Comparison of ENCODE assay signal across 1 cellular context in the genomic region with DNA sequence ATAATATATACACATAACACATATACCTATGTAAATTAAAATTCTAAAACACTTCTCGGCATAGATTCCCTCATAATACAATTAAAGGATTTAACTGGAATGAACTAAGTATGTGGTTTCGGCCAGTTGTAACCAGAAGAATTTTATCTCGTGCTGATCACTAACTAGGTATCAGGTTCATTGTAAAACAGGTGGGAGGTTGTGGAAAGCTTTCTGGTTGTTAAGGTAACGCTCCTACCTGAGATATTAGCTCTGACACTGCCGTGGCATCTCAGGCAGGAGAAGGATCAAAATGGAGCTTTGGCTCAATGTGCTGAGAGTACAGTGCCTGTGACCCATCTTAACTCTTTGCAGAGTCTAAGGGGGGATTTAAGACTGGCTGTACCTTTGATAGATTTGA.
TF ChIP-seq lines count a peak whose summit lies in the region.

No MANE protein-coding gene starts in this region.

TF ChIP-seq in GM23338, 12 proteins besides CTCF, POLR2A, EP300 and RAD21 (continued from another document):
- TF ChIP-seq REST (IDR thresholded peaks at IDR 0.05; ENCODE audit: unreplicated experiment) (no peak), EZH2phosphoT487 (IDR thresholded peaks at IDR 0.05; ENCODE audit: unreplicated experiment) (no peak), STAT1 (IDR thresholded peaks at IDR 0.05; ENCODE audit: unreplicated experiment) (no peak), ZNF462 (CRISPR knock-in tag; IDR thresholded peaks at IDR 0.05) (no peak), EZH2 (IDR thresholded peaks at IDR 0.05; ENCODE audit: low read depth, unreplicated experiment) (no peak), NANOG (IDR thresholded peaks at IDR 0.05; ENCODE audit: borderline replicate concordance) (no peak), ETS1 (IDR thresholded peaks at IDR 0.05) (no peak)
